ENCODE assay signal across 8 cellular contexts in the genomic region with DNA sequence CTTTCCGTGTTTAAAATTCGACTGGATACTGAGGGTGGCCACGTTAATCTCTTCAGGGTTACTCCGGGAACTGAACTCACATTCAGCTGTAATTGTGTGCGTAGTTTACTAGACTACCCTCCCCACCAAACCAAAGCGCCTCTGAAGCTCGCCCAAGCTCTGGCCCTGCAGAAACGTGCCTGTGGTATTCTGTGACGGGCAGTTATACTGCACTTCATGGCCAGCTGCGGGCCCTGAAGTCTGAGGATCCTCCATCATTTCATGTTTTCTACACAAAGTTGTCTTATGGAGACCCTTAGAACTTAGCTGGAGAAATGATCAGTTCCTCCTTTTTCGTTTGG. TPM values are rescaled to one million over a fixed set of nuclear protein-coding genes. Genes with fewer than 3 reads are reported as not detected.
DNase-seq lines count a peak whose midpoint lies in the region; ATAC-seq and TF ChIP-seq lines count a peak whose summit lies in the region.

No MANE protein-coding gene starts in this region.

- peak in 1 of 2 donors; percentile 6 for ATAC-seq in right cardiac atrium
- no peak for ATAC-seq in GM21619 (IDR thresholded peaks at IDR 0.05; ENCODE audit: unreplicated experiment)
- no peak for ATAC-seq in sciatic nerve

- no peak overlapping the region for H4K5ac ChIP-seq in H9 (ENCODE audit: insufficient read length, low read depth, low read length)

- no peak overlapping the region for H3K18ac ChIP-seq in H9 (ENCODE audit: insufficient read length, low read depth, low read length)

- no peak overlapping the region for H3K4ac ChIP-seq in H9 (ENCODE audit: low read depth, low read length)

- H3K4me1 Mint-ChIP-seq in H9: peaks cover 10 to 13% of the 10 kb centered on the region in 2 experiments

- H2BK120ac ChIP-seq in H9 (ENCODE audit: low read depth, low read length, poor library complexity, severe bottlenecking): no peak overlapping the region

- no peaks in the 10 kb centered on the region for H3F3A ChIP-seq in smooth muscle cell (ENCODE audit: low read depth)

- peaks cover 43 to 47% (median 46%) of the 10 kb centered on the region in 11 experiments for H3K36me3 ChIP-seq in BLaER1 treated with 17β-estradiol and CSF1 and Interleukin-3, amounts not matched to agents 10 nM and 100 nM
- peaks cover 8% of the 10 kb centered on the region for H3K36me3 ChIP-seq in smooth muscle cell (ENCODE audit: low read depth)

- intact Hi-C loops in right cardiac atrium (cut with DNase I): no loop called here
- intact Hi-C loops in sciatic nerve (cut with DNase I): no loop called here

- no peak overlapping the region for H2BK15ac ChIP-seq in H9 (ENCODE audit: low read depth, low read length)

- H3K4me1 ChIP-seq in BLaER1 treated with 17β-estradiol and CSF1 and Interleukin-3, amounts not matched to agents 10 nM and 100 nM: peaks cover 7 to 18% (median 13%) of the 10 kb centered on the region in 10 experiments; a peak in 19 of 20 replicates
- H3K4me1 ChIP-seq in H9 (ENCODE audit: insufficient read depth, low read length) (no peaks in the 10 kb centered on the region), right cardiac atrium (ENCODE audit: control insufficient read depth, insufficient read depth, low read length) (peaks cover 4% of the 10 kb centered on the region), smooth muscle cell (ENCODE audit: low read depth) (peaks cover 4% of the 10 kb centered on the region)

- no peak overlapping the region for H3K56ac ChIP-seq in H9 (ENCODE audit: insufficient read length, low read depth, low read length)

- no peak overlapping the region for H4K91ac ChIP-seq in H9 (ENCODE audit: insufficient read length, low read depth, low read length)

- H3K9me3 ChIP-seq in BLaER1 treated with 17β-estradiol and CSF1 and Interleukin-3, amounts not matched to agents 10 nM and 100 nM (replicated peaks in 1 of 11): peaks cover 63 to 78% (median 71%) of the 10 kb centered on the region in 11 experiments
- H3K9me3 ChIP-seq in H9 (ENCODE audit: control insufficient read depth, low read depth, low read length) (peaks cover 14% of the 10 kb centered on the region), right cardiac atrium (ENCODE audit: control insufficient read depth, low read length) (no peaks in the 10 kb centered on the region), smooth muscle cell (replicated peaks; ENCODE audit: low read depth) (no peaks in the 10 kb centered on the region)

- no peak for DNase-seq in H9
- DNase-seq in right cardiac atrium: no peak
- DNase-seq in smooth muscle cell (lab: John Stamatoyannopoulos, UW; ENCODE audit: unreplicated experiment): no peak
- no peak for DNase-seq in sciatic nerve (ENCODE audit: low spot score)
- no peak for DNase-seq in A172 (ENCODE audit: low spot score)

- no CpG with 5 or more reads among the region's 11 CpGs for WGBS in H9 (ENCODE audit: extremely low coverage, insufficient read length, low lambda C conversion rate)
- 4% methylated on average over 11 of the region's 11 CpGs for WGBS in right cardiac atrium
- 16% methylated on average over 11 of the region's 11 CpGs for WGBS in smooth muscle cell (ENCODE audit: low lambda C conversion rate)

- peaks cover 0 to 6% (median 0%) of the 10 kb centered on the region in 11 experiments; a peak in 3 of 22 replicates for H4K20me1 ChIP-seq in BLaER1 treated with 17β-estradiol and CSF1 and Interleukin-3, amounts not matched to agents 10 nM and 100 nM
- no peaks in the 10 kb centered on the region for H4K20me1 ChIP-seq in H9 (ENCODE audit: control insufficient read depth, insufficient read depth, insufficient read length)
- H4K20me1 ChIP-seq in smooth muscle cell (ENCODE audit: low read depth): no peaks in the 10 kb centered on the region

- no peak overlapping the region for H2BK12ac ChIP-seq in H9 (ENCODE audit: insufficient read length, low read depth, low read length)

- no peak overlapping the region for H3T11ph ChIP-seq in H9 (ENCODE audit: low read length)

- H4K8ac ChIP-seq in H9 (replicated peaks; ENCODE audit: insufficient read length, low read depth, low read length): no peak overlapping the region

- H3K9me3 Mint-ChIP-seq in H9: peaks cover 70 to 72% of the 10 kb centered on the region in 2 experiments

- H3K9ac ChIP-seq in BLaER1 treated with 17β-estradiol and CSF1 and Interleukin-3, amounts not matched to agents 10 nM and 100 nM: peak overlapping the region; percentile 78 to 92 (median 88)
- H3K9ac ChIP-seq in H9 (ENCODE audit: extremely low read depth, insufficient read length, low read length) (peak overlapping the region; percentile 80), smooth muscle cell (ENCODE audit: low read depth) (peak overlapping the region; percentile 82)

- no peak overlapping the region; a peak in 1 of 7 replicates for H3K27ac Mint-ChIP-seq in H9

- H3K23ac ChIP-seq in H9 (ENCODE audit: insufficient read length, low read depth, low read length): no peak overlapping the region

- H3K23me2 ChIP-seq in H9 (ENCODE audit: insufficient read length, low read depth, low read length, poor library complexity, severe bottlenecking): peaks cover 10% of the 10 kb centered on the region

- no peaks in the 10 kb centered on the region; the same call in 1 of the 2 replicates for H3K27me3 Mint-ChIP-seq in H9 (ENCODE audit: low read depth)

- peak overlapping the region; percentile 80 to 99 (median 93) for H3K4me3 ChIP-seq in BLaER1 treated with 17β-estradiol and CSF1 and Interleukin-3, amounts not matched to agents 10 nM and 100 nM
- peak overlapping the region; percentile 84 for H3K4me3 ChIP-seq in right cardiac atrium (ENCODE audit: low read length)
- H3K4me3 ChIP-seq in smooth muscle cell: peak overlapping the region; percentile 97

- H3K79me2 ChIP-seq in H9 (ENCODE audit: insufficient read depth, low read length) (peaks cover 8% of the 10 kb centered on the region; the same call in 1 of the 2 replicates), smooth muscle cell (ENCODE audit: low read depth) (peaks cover 52% of the 10 kb centered on the region)

- H3K4me2 ChIP-seq in BLaER1 treated with 17β-estradiol and CSF1 and Interleukin-3, amounts not matched to agents 10 nM and 100 nM: peak overlapping the region; percentile 83 to 99 (median 93)
- peak overlapping the region; percentile 92 for H3K4me2 ChIP-seq in H9 (ENCODE audit: insufficient read depth, insufficient read length, low read length)
- peak overlapping the region; percentile 97 for H3K4me2 ChIP-seq in smooth muscle cell

- H3K79me1 ChIP-seq in H9 (ENCODE audit: insufficient read depth, low read depth, low read length, poor library complexity, severe bottlenecking): no peaks in the 10 kb centered on the region

- TF ChIP-seq CTCF in H9 (conservative IDR thresholded peaks at IDR 0.05) (no peak), VCaP (conservative IDR thresholded peaks at IDR 0.05) (no peak), smooth muscle cell (IDR thresholded peaks at IDR 0.05; ENCODE audit: borderline replicate concordance, insufficient read depth, poor library complexity, severe bottlenecking) (no peak)

- no peak overlapping the region for H2AFZ ChIP-seq in H9 (ENCODE audit: low read length)
- H2AFZ ChIP-seq in smooth muscle cell (ENCODE audit: low read depth): peak overlapping the region; percentile 100

- peak overlapping the region; percentile 73 to 89 (median 86) for H3K27ac ChIP-seq in BLaER1 treated with 17β-estradiol and CSF1 and Interleukin-3, amounts not matched to agents 10 nM and 100 nM
- H3K27ac ChIP-seq in H9 (ENCODE audit: insufficient read length, low read depth, low read length): no peak overlapping the region
- peak overlapping the region; percentile 90 for H3K27ac ChIP-seq in VCaP
- H3K27ac ChIP-seq in right cardiac atrium (ENCODE audit: low read length): no peak overlapping the region
- H3K27ac ChIP-seq in smooth muscle cell (ENCODE audit: low read depth): peak overlapping the region; percentile 78

- no peaks in the 10 kb centered on the region for H3K27me3 ChIP-seq in BLaER1 treated with 17β-estradiol and CSF1 and Interleukin-3, amounts not matched to agents 10 nM and 100 nM
- H3K27me3 ChIP-seq in H9 (ENCODE audit: insufficient read depth, low read length) (no peaks in the 10 kb centered on the region), right cardiac atrium (ENCODE audit: control insufficient read depth, insufficient read depth) (no peaks in the 10 kb centered on the region), smooth muscle cell (ENCODE audit: low read depth) (no peaks in the 10 kb centered on the region)

- no peak overlapping the region for H2BK20ac ChIP-seq in H9 (ENCODE audit: low read depth, low read length, poor library complexity, severe bottlenecking)

- peaks cover 43 to 48% (median 45%) of the 10 kb centered on the region in 3 experiments for H3K36me3 Mint-ChIP-seq in H9 (ENCODE audit: insufficient read depth in 1 of 3, low read depth in 3 of 3)

- peak overlapping the region; percentile 49; the same call in 1 of the 2 replicates for H3K14ac ChIP-seq in H9 (ENCODE audit: insufficient read depth, low read length)

- no peak overlapping the region for H2BK5ac ChIP-seq in H9 (ENCODE audit: insufficient read length, low read length)

- peak overlapping the region; percentile 87 to 92 for H3K4me3 Mint-ChIP-seq in H9

- H2AK5ac ChIP-seq in H9 (ENCODE audit: insufficient read length, low read length): no peak overlapping the region

RNA-seq across cellular contexts. Expression of gene ZNF26, which starts 0.7 kb away (rescaled TPM):
- total RNA-seq in H9 (2021) (13.2 and 16.9 TPM in 2 replicates), right cardiac atrium (1 to 10 TPM; 4.3 to 6.3 (median 5.5) TPM), smooth muscle cell (7.7 and 8.8 TPM in 2 replicates), sciatic nerve (18.0 TPM)
- polyA plus RNA-seq in right cardiac atrium (2.3 TPM), smooth muscle cell (5.6 and 6.1 TPM in 2 replicates)
- total RNA-seq in A172 (2014; rRNA removed; shearing (Covaris generic)): 6.4 and 9.0 TPM in 2 replicates

RNA-seq across cellular contexts. Expression of gene ZNF605, which starts 30.7 kb away (rescaled TPM):
- total RNA-seq in H9 (2021): 17.3 and 19.3 TPM in 2 replicates
- 10 to 100 TPM in 3 of 4 donors, 1 to 10 TPM in 1; 9.7 to 17.4 (median 15.3) TPM for total RNA-seq in right cardiac atrium
- polyA plus RNA-seq in right cardiac atrium: 6.5 TPM
- 9.7 and 13.9 TPM in 2 replicates for total RNA-seq in smooth muscle cell
- polyA plus RNA-seq in smooth muscle cell: 4.1 and 6.3 TPM in 2 replicates
- total RNA-seq in sciatic nerve: 19.4 TPM
- 2.9 and 4.0 TPM in 2 replicates for total RNA-seq in A172 (2014; rRNA removed; shearing (Covaris generic))

RNA-seq across cellular contexts. Expression of gene ZNF84, which starts 50.5 kb away (rescaled TPM):
- total RNA-seq in H9 (2021): 42.1 and 45.1 TPM in 2 replicates
- 10 to 100 TPM; 19.5 to 23.8 (median 21.3) TPM for total RNA-seq in right cardiac atrium
- polyA plus RNA-seq in right cardiac atrium: 11.1 TPM
- 28.5 and 35.9 TPM in 2 replicates for total RNA-seq in smooth muscle cell
- polyA plus RNA-seq in smooth muscle cell: 12.1 and 16.5 TPM in 2 replicates
- 39.3 TPM for total RNA-seq in sciatic nerve
- total RNA-seq in A172 (2014; rRNA removed; shearing (Covaris generic)): 27.2 and 29.3 TPM in 2 replicates

Comparison
In these comparisons a context has a peak if more than half of its experiments do, and no peak if none do; other contexts are left out.
1. H3K27ac ChIP-seq: peak in BLaER1 treated with 17β-estradiol and CSF1 and Interleukin-3, amounts not matched to agents 10 nM and 100 nM (11 of 11), VCaP (single experiment) and smooth muscle cell (single experiment); none in H9 (single experiment) and right cardiac atrium (single experiment).
2. Peak in every context shown above with its lines, with median percentiles within 50 percentile points of each other: H3K4me2 ChIP-seq, H3K4me3 ChIP-seq and H3K9ac ChIP-seq.